In the genomic region with DNA sequence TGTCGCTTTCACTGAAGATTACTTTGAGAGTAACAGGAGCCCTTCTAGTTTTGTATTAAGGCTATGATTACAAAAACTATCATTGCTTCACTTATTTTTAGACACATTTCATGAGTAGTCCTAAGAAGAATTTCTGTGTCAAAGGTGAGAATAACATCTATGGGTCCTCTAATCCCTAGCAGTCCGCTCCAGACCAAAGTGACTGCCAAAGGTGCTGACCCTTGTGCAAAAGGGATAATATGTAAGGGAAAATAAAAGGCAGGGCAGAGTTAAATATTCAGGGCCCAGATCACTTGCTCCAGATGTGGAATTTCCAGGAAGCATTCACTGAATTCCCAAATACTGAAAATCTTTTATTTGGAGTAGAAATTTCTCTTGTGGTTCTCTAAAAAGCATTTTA, we compare ENCODE assay signal across 14 cellular contexts. TPM values are rescaled to one million over a fixed set of nuclear protein-coding genes. Genes with fewer than 3 reads are reported as not detected.
DNase-seq lines count a peak whose midpoint lies in the region; ATAC-seq, FAIRE-seq and TF ChIP-seq lines count a peak whose summit lies in the region.
"Had no signal": no experiment of that assay in that cellular context is flagged by ENCODE, and none has a peak within 500 bp of the region (broad histone marks: within the 10 kb centered on the region; RNA-seq: fewer than 3 reads in every experiment).

No MANE protein-coding gene starts in this region.

- peaks cover 11 to 16% of the 10 kb centered on the region in 2 donors for H3K4me1 Mint-ChIP-seq in immature natural killer cell

- TF ChIP-seq EP300 in transverse colon (IDR thresholded peaks at IDR 0.05; ENCODE audit: low read depth) = no peak

- peak; percentile 41 for DNase-seq in HTR-8/SVneo (ENCODE audit: insufficient read length, low spot score)
- DNase-seq in lung (ENCODE audit: low spot score) = no peak
- peak; percentile 44 for DNase-seq in transverse colon
- no peak for DNase-seq in stimulated activated CD4-positive, alpha-beta T cell treated with anti-CD3 and anti-CD28 coated beads, Interleukin-15, amount 100 ng/mL, for 24 hours
- DNase-seq in NCI-H82 treated with DMSO at 0.1 percent for 48 hours (lab: John Stamatoyannopoulos, UW; ENCODE audit: unreplicated experiment) = no peak
- DNase-seq in immature natural killer cell = no peak
- no peak for DNase-seq in medulla oblongata (ENCODE audit: extremely low spot score)
- DNase-seq: activated T-cell treated with anti-CD3 and anti-CD28 coated beads, Interleukin-2, amount 50 U/mL, for 48 hours; effector memory CD4-positive, alpha-beta T cell; NCI-H1436; stimulated activated naive CD8-positive, alpha-beta T cell treated with anti-CD3 and anti-CD28 coated beads, Interleukin-15, amount 100 ng/mL, for 72 hours had no signal

- H3K9me3 ChIP-seq in lung (ENCODE audit: control insufficient read depth in 2 of 2, insufficient read depth in 1 of 2, low read length in 1 of 2) = no peaks in the 10 kb centered on the region
- H3K9me3 ChIP-seq in transverse colon = no peaks in the 10 kb centered on the region

- FAIRE-seq in HTR-8/SVneo (lab: Jason Lieb, UNC) = no peak
- peak; percentile 95 for FAIRE-seq in endometrium (lab: Jason Lieb, UNC)
- FAIRE-seq: TTC549 had no signal

- no peak for TF ChIP-seq POLR2A in transverse colon (IDR thresholded peaks at IDR 0.05)

- in situ Hi-C loops in transverse colon (cut with MboI; ENCODE audit: low pct_ligation_motif_present in 1 of 4, low pct_unique_long_range_greater_than_20kb in 1 of 4, low sequenced_read_pairs in 3 of 4) = no loop called here

- intact Hi-C loops in transverse colon (cut with DNase I; ENCODE audit: low total_unique reads) = no loop called here

- TF ChIP-seq CTCF in lung (IDR thresholded peaks at IDR 0.05; ENCODE audit: control extremely low read depth, extremely low read depth) (no peak), transverse colon (IDR thresholded peaks at IDR 0.05) (no peak)

- peak; percentile 36 for ATAC-seq in lung (ENCODE audit: insufficient read depth, low FRiP score)
- ATAC-seq: stimulated activated naive CD8-positive, alpha-beta T cell treated with anti-CD3 and anti-CD28 coated beads, Interleukin-15, amount 100 ng/mL, for 72 hours had no signal

- no peaks in the 10 kb centered on the region for H3K36me3 Mint-ChIP-seq in immature natural killer cell
- H3K36me3 Mint-ChIP-seq: memory B cell had no signal

- H3K27ac ChIP-seq in lung (ENCODE audit: low read depth in 1 of 2, low read length in 1 of 2) = no peak overlapping the region
- H3K27ac ChIP-seq in transverse colon = peak overlapping the region; percentile 35 to 50 (median 43)

- H3K4me1 ChIP-seq in lung (ENCODE audit: control insufficient read depth in 2 of 2, insufficient read depth in 2 of 2, low read length in 2 of 2) (peaks cover 6 to 8% of the 10 kb centered on the region in 2 donors), transverse colon (peaks cover 0 to 15% (median 3%) of the 10 kb centered on the region in 4 donors)

- H3K36me3 ChIP-seq in lung (ENCODE audit: control insufficient read depth in 2 of 2, insufficient read depth in 2 of 2, low read length in 2 of 2) (no peaks in the 10 kb centered on the region), transverse colon (no peaks in the 10 kb centered on the region)

- no peak overlapping the region for H3K27ac Mint-ChIP-seq in immature natural killer cell
- H3K27ac Mint-ChIP-seq: memory B cell; stimulated activated naive CD8-positive, alpha-beta T cell treated with anti-CD3 and anti-CD28 coated beads, Interleukin-15, amount 100 ng/mL, for 72 hours had no signal

- H3K27me3 ChIP-seq in lung (ENCODE audit: control insufficient read depth, insufficient read depth) (no peaks in the 10 kb centered on the region), transverse colon (no peaks in the 10 kb centered on the region)

- H3K27me3 Mint-ChIP-seq in immature natural killer cell (ENCODE audit: low read depth in 3 of 3) = no peaks in the 10 kb centered on the region

- 79 to 91% methylated on average over 2 of the region's 2 CpGs for WGBS in lung, 2 donors
- 71 to 74% methylated on average over 2 of the region's 2 CpGs for WGBS in transverse colon (ENCODE audit: low coverage in 1 of 2), 2 donors

- H3K4me3 ChIP-seq in lung = no peak overlapping the region
- no peak overlapping the region for H3K4me3 ChIP-seq in transverse colon

- no peak overlapping the region for H3K4me3 Mint-ChIP-seq in immature natural killer cell
- H3K4me3 Mint-ChIP-seq: memory B cell; stimulated activated naive CD8-positive, alpha-beta T cell treated with anti-CD3 and anti-CD28 coated beads, Interleukin-15, amount 100 ng/mL, for 72 hours had no signal

- H3K9me3 Mint-ChIP-seq in immature natural killer cell = peaks cover 0 to 3% (median 0%) of the 10 kb centered on the region in 6 donors

RNA-seq across cellular contexts. Expression of a gene that starts 29.3 kb away (rescaled TPM):
- total RNA-seq in lung = 10 to 100 TPM; 10.9 to 27.2 TPM
- polyA plus RNA-seq in lung = 1 to 10 TPM; 4.8 to 5.1 TPM
- 10 to 100 TPM in 1 of 4 donors, 1 to 10 TPM in 3; 4.0 to 13.1 (median 9.0) TPM for total RNA-seq in transverse colon
- polyA plus RNA-seq in immature natural killer cell = under 1 TPM in 2 of 3 donors, not detected in 1; 0.04 to 0.64 TPM

Comparison
In these comparisons a context has a peak if more than half of its experiments do, and no peak if none do; other contexts are left out.
1. DNase-seq: peak in HTR-8/SVneo (single experiment) and transverse colon (single experiment); none in lung (single experiment), stimulated activated CD4-positive, alpha-beta T cell treated with anti-CD3 and anti-CD28 coated beads, Interleukin-15, amount 100 ng/mL, for 24 hours (single experiment), NCI-H82 treated with DMSO at 0.1 percent for 48 hours (single experiment), immature natural killer cell (0 of 3) and medulla oblongata (single experiment).
2. H3K27ac ChIP-seq: peak in transverse colon (4 of 4); none in lung (0 of 2).